1 cellular context compared by ENCODE assay signal in the genomic region with DNA sequence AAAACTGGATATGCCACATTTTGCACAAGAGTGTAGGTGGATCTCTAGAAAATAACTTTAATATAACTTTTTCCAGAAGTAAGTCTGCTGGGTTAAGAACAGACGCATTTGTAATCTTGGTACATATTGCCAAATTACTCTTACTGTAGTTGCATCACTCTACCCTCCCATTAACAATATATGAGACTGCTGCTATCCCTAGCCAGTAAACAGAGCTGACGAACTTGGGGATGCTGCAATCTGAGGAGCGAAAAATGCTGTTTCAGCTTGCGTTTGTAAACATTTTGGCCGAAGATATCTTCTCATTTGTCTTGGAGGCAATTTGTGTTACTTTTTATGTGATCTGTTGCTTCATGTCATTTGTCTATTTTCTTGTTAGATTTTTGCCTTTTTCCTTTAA.
A peak's percentile ranks its signal among the peaks of the same experiment; 100 is the strongest.
TF ChIP-seq lines count a peak whose summit lies in the region.

No MANE protein-coding gene starts in this region.

TF ChIP-seq in H1, 55 proteins besides CTCF, POLR2A, EP300 and RAD21:
- TF ChIP-seq SAP30 (IDR thresholded peaks at IDR 0.05; ENCODE audit: insufficient read depth, insufficient replicate concordance, low read length) = no peak
- TF ChIP-seq RNF2 (IDR thresholded peaks at IDR 0.05; ENCODE audit: borderline replicate concordance, low read depth, low read length, missing control alignments, poor library complexity, severe bottlenecking) = no peak
- TF ChIP-seq CBX5 (IDR thresholded peaks at IDR 0.05; ENCODE audit: low read depth, low read length) = no peak
- TF ChIP-seq CEBPB (IDR thresholded peaks at IDR 0.05; ENCODE audit: low read depth, low read length) = 0 out of 2 replicates have a peak, but pooled peaks have one; percentile 18
- TF ChIP-seq NANOG (IDR thresholded peaks at IDR 0.05; ENCODE audit: insufficient read depth, low read depth, low read length, poor library complexity, severe bottlenecking) = no peak
- TF ChIP-seq CHD2 (IDR thresholded peaks at IDR 0.05; ENCODE audit: low read length) = no peak
